ENCODE assay signal across 11 cellular contexts in genomic region chr18:48992791-48993555, GRCh38. TPM values are rescaled to one million over a fixed set of nuclear protein-coding genes. Genes with fewer than 3 reads are reported as not detected.
DNase-seq lines count a peak whose midpoint lies in the region; ATAC-seq and TF ChIP-seq lines count a peak whose summit lies in the region.
"Had no signal": no experiment of that assay in that cellular context is flagged by ENCODE, and none has a peak within 500 bp of the region (broad histone marks: within the 10 kb centered on the region; RNA-seq: fewer than 3 reads in every experiment).

No MANE protein-coding gene starts in this region.

- H3K27me3 Mint-ChIP-seq in T-helper 2 cell treated with Interferon-gamma antibody and Interleukin-4, amounts not matched to agents 5 μg/mL and 100 μg/mL, for 36 hours (ENCODE audit: low read depth): peaks cover 12% of the 10 kb centered on the region
- peaks cover 5% of the 10 kb centered on the region for H3K27me3 Mint-ChIP-seq in type B pancreatic cell

- ATAC-seq in left ventricle myocardium superior: peak; percentile 7
- ATAC-seq: activated T-cell treated with anti-CD3 and anti-CD28 coated beads, Interleukin-2, amount 50 U/mL, for 4 hours had no signal

- no peak overlapping the region for H3K4me3 Mint-ChIP-seq in T-helper 2 cell treated with Interferon-gamma antibody and Interleukin-4, amounts not matched to agents 5 μg/mL and 100 μg/mL, for 36 hours
- H3K4me3 Mint-ChIP-seq in type B pancreatic cell: peak overlapping the region; percentile 36
- H3K4me3 Mint-ChIP-seq: activated T-cell treated with anti-CD3 and anti-CD28 coated beads, Interleukin-2, amount 50 U/mL, for 4 hours; neural crest cell had no signal

- peak overlapping the region; percentile 34 for H3K27ac Mint-ChIP-seq in T-helper 2 cell treated with Interferon-gamma antibody and Interleukin-4, amounts not matched to agents 5 μg/mL and 100 μg/mL, for 36 hours
- peak overlapping the region; percentile 90 for H3K27ac Mint-ChIP-seq in type B pancreatic cell

- intact Hi-C loops in left ventricle myocardium superior (cut with micrococcal nuclease): no loop called here

- no peaks in the 10 kb centered on the region for H3K36me3 Mint-ChIP-seq in T-helper 2 cell treated with Interferon-gamma antibody and Interleukin-4, amounts not matched to agents 5 μg/mL and 100 μg/mL, for 36 hours (ENCODE audit: low read depth)
- no peaks in the 10 kb centered on the region for H3K36me3 Mint-ChIP-seq in type B pancreatic cell

- TF ChIP-seq CTCF in type B pancreatic cell (conservative IDR thresholded peaks at IDR 0.05): no peak

- no peak for DNase-seq in T-helper 2 cell treated with Interferon-gamma antibody and Interleukin-4, amounts not matched to agents 5 μg/mL and 100 μg/mL, for 36 hours (ENCODE audit: low spot score)
- no peak for DNase-seq in T-helper 2 cell
- peak; percentile 90 to 94 for DNase-seq in NOMO-1 (lab: John Stamatoyannopoulos, UW; ENCODE audit: unreplicated experiment in 2 of 2)
- DNase-seq in left ventricle myocardium superior: no peak
- no peak for DNase-seq in type B pancreatic cell (ENCODE audit: extremely low spot score, unreplicated experiment)
- no peak for DNase-seq in NCI-H2107 (lab: John Stamatoyannopoulos, UW)
- DNase-seq in activated gamma-delta T cell treated with Interleukin-2 at 50 U/mL for 16 hours: no peak
- no peak for DNase-seq in NCI-H2227 treated with DMSO at 0.1 percent for 48 hours (lab: John Stamatoyannopoulos, UW)
- DNase-seq: activated T-cell treated with anti-CD3 and anti-CD28 coated beads, Interleukin-2, amount 50 U/mL, for 4 hours; NCI-H345 had no signal

- H3K4me1 Mint-ChIP-seq in T-helper 2 cell treated with Interferon-gamma antibody and Interleukin-4, amounts not matched to agents 5 μg/mL and 100 μg/mL, for 36 hours (ENCODE audit: low read depth): peaks cover 18% of the 10 kb centered on the region
- H3K4me1 Mint-ChIP-seq in type B pancreatic cell (ENCODE audit: unreplicated experiment): peaks cover 42% of the 10 kb centered on the region

- no peaks in the 10 kb centered on the region for H3K9me3 Mint-ChIP-seq in T-helper 2 cell treated with Interferon-gamma antibody and Interleukin-4, amounts not matched to agents 5 μg/mL and 100 μg/mL, for 36 hours
- no peaks in the 10 kb centered on the region for H3K9me3 Mint-ChIP-seq in type B pancreatic cell
- H3K9me3 Mint-ChIP-seq: activated T-cell treated with anti-CD3 and anti-CD28 coated beads, Interleukin-2, amount 50 U/mL, for 4 hours; neural crest cell had no signal

RNA-seq across cellular contexts. Expression of gene SMAD7, which starts 42.2 kb away (rescaled TPM):
- 13.8 TPM for total RNA-seq in left ventricle myocardium superior
- total RNA-seq in type B pancreatic cell (ENCODE audit: low replicate concordance): 17.8 and 30.9 TPM in 2 replicates

Comparison
In these comparisons a context has a peak if more than half of its experiments do, and no peak if none do; other contexts are left out.
1. DNase-seq: peak in NOMO-1 (2 of 2); none in T-helper 2 cell treated with Interferon-gamma antibody and Interleukin-4, amounts not matched to agents 5 μg/mL and 100 μg/mL, for 36 hours (single experiment), T-helper 2 cell (0 of 5), left ventricle myocardium superior (single experiment), type B pancreatic cell (single experiment), NCI-H2107 (single experiment), activated gamma-delta T cell treated with Interleukin-2 at 50 U/mL for 16 hours (single experiment) and NCI-H2227 treated with DMSO at 0.1 percent for 48 hours (single experiment).